In the genomic region with DNA sequence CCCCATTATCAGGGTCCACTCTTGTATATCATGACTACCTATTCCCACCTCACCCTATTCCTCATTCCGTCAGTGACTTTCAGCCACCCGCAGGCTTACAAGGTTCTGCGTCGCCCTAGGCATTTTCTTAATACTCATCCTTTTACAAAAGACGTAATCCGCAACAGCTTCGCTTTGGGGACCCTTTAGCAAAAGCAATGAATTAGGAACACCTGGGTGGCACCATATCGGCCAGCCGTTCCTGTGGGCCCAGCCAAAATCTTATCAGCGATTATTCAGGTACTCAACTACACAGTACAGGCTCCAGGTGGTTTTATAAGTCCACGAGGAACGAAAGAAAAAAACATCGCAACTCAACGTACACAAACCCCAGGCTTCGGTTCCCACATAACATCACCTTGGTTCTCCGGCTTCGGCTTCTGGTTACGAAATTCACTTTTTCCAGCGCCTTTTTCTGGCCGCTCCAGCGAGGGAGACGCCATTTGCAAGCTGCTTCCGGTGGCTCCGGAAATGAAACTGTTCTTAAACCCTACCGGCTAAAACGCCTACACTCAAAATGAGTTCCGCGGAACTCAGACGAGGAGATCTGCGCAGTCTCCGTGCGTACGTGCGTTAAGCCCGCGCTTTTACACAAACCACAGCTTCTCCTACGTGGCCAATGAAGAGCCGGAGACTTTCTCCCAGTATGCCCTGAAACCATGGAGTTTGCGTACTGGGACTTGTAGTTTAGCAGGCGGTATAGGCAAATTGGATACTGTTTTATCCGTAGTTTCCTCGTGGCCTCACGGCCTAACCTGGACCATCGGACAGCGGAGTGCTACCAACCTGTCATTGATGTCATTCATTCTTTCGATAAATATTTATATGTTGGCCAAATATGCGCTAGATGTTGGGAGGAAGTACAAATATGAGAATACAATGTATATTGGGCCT, we compare ENCODE assay signal across 8 cellular contexts. TPM values are rescaled to one million over a fixed set of nuclear protein-coding genes. Genes with fewer than 3 reads are reported as not detected.
DNase-seq lines count a peak whose midpoint lies in the region; ATAC-seq, FAIRE-seq and TF ChIP-seq lines count a peak whose summit lies in the region.

A gene (minus strand): TSS at position 494 of the 933 bp plus-strand sequence. CDS start 12 bp downstream, at position 482.

- in situ Hi-C loops in HepG2 (cut with HindIII; ENCODE audit: extremely low pct_ligation_motif_present, low pct_unique_long_range_greater_than_20kb), result loop anchor here (5.0 to 10.0 kb wide), 2 partner anchors 521 to 833 kb away; a partner anchor contains a TSS

- peak within 1 kb of the TSS; percentile 79 for H3K4me2 ChIP-seq in HepG2 (ENCODE audit: low read depth, low read length)

- CTCF ChIA-PET in activated CD4-positive, alpha-beta memory T cell treated with anti-CD3 and anti-CD28 coated beads for 36 hours (lab: Charles Lee), result interaction anchor here (1.4 to 1.7 kb wide), 3 partner anchors 26 to 528 kb away, joined by 3 to 21 read pairs (median 8); a partner anchor contains a TSS
- CTCF ChIA-PET in HepG2 (lab: Yijun Ruan, JAX; ENCODE audit: low intra/inter-chr PET ratio, low total read pairs), result no interaction called here

- POLR2A ChIA-PET in activated CD4-positive, alpha-beta memory T cell treated with anti-CD3 and anti-CD28 coated beads for 36 hours (lab: Charles Lee), result interaction anchor here (0.7 to 2.0 kb wide), 10 partner anchors 22 to 571 kb away, joined by 3 to 15 read pairs (median 4); a partner anchor contains a TSS
- POLR2A ChIA-PET in HepG2 (lab: Yijun Ruan, JAX), result interaction anchor here (0.8 to 1.8 kb wide), 7 partner anchors 16 to 836 kb away, joined by 3 to 11 read pairs (median 3); a partner anchor contains a TSS

- ATAC-seq in GM19438 (IDR thresholded peaks at IDR 0.05; ENCODE audit: low read depth, unreplicated experiment) (peak; percentile 99), HG03575 (IDR thresholded peaks at IDR 0.05; ENCODE audit: extremely low read depth, insufficient number of reproducible peaks, low FRiP score, unreplicated experiment) (peak; percentile 90), HepG2 (peak; percentile 100)

- H4K20me1 ChIP-seq in HepG2 (ENCODE audit: insufficient read depth, low read length), result no peaks in the 10 kb centered on the region

- peak within 1 kb of the TSS; percentile 97 to 98 for H3K4me3 Mint-ChIP-seq in CD14-positive monocyte
- H3K4me3 Mint-ChIP-seq in activated CD4-positive, alpha-beta memory T cell treated with anti-CD3 and anti-CD28 coated beads for 36 hours, result peak within 1 kb of the TSS; percentile 99

- peak; percentile 46 to 88; a peak in 3 of 4 replicates for TF ChIP-seq POLR2A in HepG2 (IDR thresholded peaks at IDR 0.05; ENCODE audit: insufficient read depth in 1 of 2, low read depth in 2 of 2, low read length in 2 of 2)

- WGBS in HepG2 (ENCODE audit: low lambda C conversion rate), result 5% methylated on average over 46 of the region's 47 CpGs

- TF ChIP-seq CTCF in CD14-positive monocyte (IDR thresholded peaks at IDR 0.05) (no peak), HepG2 (CRISPR knock-in tag; IDR thresholded peaks at IDR 0.05) (peak; percentile 24; the same call in 1 of the 2 replicates)

- no peaks in the 10 kb centered on the region; a peak in 2 of 5 replicates for H3K27me3 ChIP-seq in HepG2 (ENCODE audit: control insufficient read depth in 1 of 2, insufficient read depth in 2 of 2, low read length in 2 of 2)

- no peaks in the 10 kb centered on the region for H3K9me3 ChIP-seq in HepG2 (ENCODE audit: low read length)

- peaks cover 42% of the 10 kb centered on the region for H3K79me2 ChIP-seq in HepG2 (ENCODE audit: insufficient read depth, low read length)

- peaks cover 4 to 15% of the 10 kb centered on the region in 2 donors for H3K36me3 Mint-ChIP-seq in CD14-positive monocyte
- peaks cover 19% of the 10 kb centered on the region for H3K36me3 Mint-ChIP-seq in activated CD4-positive, alpha-beta memory T cell treated with anti-CD3 and anti-CD28 coated beads for 36 hours

- peaks cover 0 to 3% (median 0%) of the 10 kb centered on the region in 7 donors for H3K9me3 Mint-ChIP-seq in CD14-positive monocyte
- H3K9me3 Mint-ChIP-seq in activated CD4-positive, alpha-beta memory T cell treated with anti-CD3 and anti-CD28 coated beads for 36 hours, result no peaks in the 10 kb centered on the region

- BruUV-seq in HepG2 (replicated peaks; lab: Mats Ljungman, UMichigan), result no TSS peak

- TF ChIP-seq EP300 in HepG2 (IDR thresholded peaks at IDR 0.05; ENCODE audit: low read depth in 2 of 2, low read length in 2 of 2) (no peak), HepG2 (CRISPR knock-in tag; IDR thresholded peaks at IDR 0.05; ENCODE audit: borderline replicate concordance) (no peak; the same call in 1 of the 2 replicates)

- peak within 1 kb of the TSS; percentile 93 to 98 (median 98) for H3K27ac Mint-ChIP-seq in CD14-positive monocyte
- H3K27ac Mint-ChIP-seq in activated CD4-positive, alpha-beta memory T cell treated with anti-CD3 and anti-CD28 coated beads for 36 hours, result peak within 1 kb of the TSS; percentile 98

- DNase-seq in CD14-positive monocyte (ENCODE audit: low spot score), result peak; percentile 91
- peak; percentile 94 for DNase-seq in NCI-H82 treated with DMSO at 0.1 percent for 48 hours (lab: John Stamatoyannopoulos, UW; ENCODE audit: unreplicated experiment)
- peak; percentile 95 for DNase-seq in activated CD4-positive, alpha-beta memory T cell treated with anti-CD3 and anti-CD28 coated beads for 36 hours
- DNase-seq in dermis microvascular lymphatic vessel endothelial cell (ENCODE audit: low read depth in 2 of 2), result peak; percentile 98
- peak; percentile 98 for DNase-seq in HepG2 (ENCODE audit: low spot score)
- peak; percentile 81 for DNase-seq in stimulated activated CD4-positive, alpha-beta T cell treated with anti-CD3 and anti-CD28 coated beads, Interleukin-4, amount 100 ng/mL, for 1 hour

- peak within 1 kb of the TSS; percentile 80 to 89 (median 88) for H3K4me3 ChIP-seq in HepG2 (replicated peaks in 1 of 3; ENCODE audit: insufficient read depth in 1 of 3, low read depth in 2 of 3, low read length in 3 of 3)

- peak; percentile 97 for FAIRE-seq in HepG2 (lab: Jason Lieb, UNC)

- H3K27ac ChIP-seq in HepG2 (ENCODE audit: extremely low read length, insufficient read depth, low read length), result peak within 1 kb of the TSS; percentile 68

- H3K27me3 Mint-ChIP-seq in CD14-positive monocyte (ENCODE audit: low read depth in 3 of 3), result peaks cover 0 to 2% (median 0%) of the 10 kb centered on the region in 3 donors
- H3K27me3 Mint-ChIP-seq in activated CD4-positive, alpha-beta memory T cell treated with anti-CD3 and anti-CD28 coated beads for 36 hours, result no peaks in the 10 kb centered on the region

- peak within 1 kb of the TSS; percentile 98 for H2AFZ ChIP-seq in HepG2 (ENCODE audit: low read length)

- H3K4me1 ChIP-seq in HepG2 (ENCODE audit: insufficient read depth, low read length), result peaks cover 36% of the 10 kb centered on the region

- TF ChIP-seq RAD21 in HepG2 (CRISPR knock-in tag; IDR thresholded peaks at IDR 0.05), result peak; percentile 59

- intact Hi-C loops in CD14-positive monocyte (cut with micrococcal nuclease), result no loop called here
- intact Hi-C loops in activated CD4-positive, alpha-beta memory T cell treated with anti-CD3 and anti-CD28 coated beads for 36 hours (cut with micrococcal nuclease), result loop anchor here (1.0 to 5.0 kb wide), 13 partner anchors 22 to 1047 kb away; a partner anchor contains a TSS
- intact Hi-C loops in HepG2 (cut with micrococcal nuclease; ENCODE audit: unreplicated experiment), result loop anchor here (1.0 kb wide), 1 partner anchor 520 kb away; a partner anchor contains a TSS

- H3K4me1 Mint-ChIP-seq in CD14-positive monocyte, result peaks cover 18% of the 10 kb centered on the region
- H3K4me1 Mint-ChIP-seq in activated CD4-positive, alpha-beta memory T cell treated with anti-CD3 and anti-CD28 coated beads for 36 hours (ENCODE audit: low read depth), result peaks cover 31% of the 10 kb centered on the region

- H3K9ac ChIP-seq in HepG2 (ENCODE audit: insufficient read depth, low read depth, low read length), result peak within 1 kb of the TSS; percentile 84

- H3K36me3 ChIP-seq in HepG2 (replicated peaks in 1 of 2; ENCODE audit: control insufficient read depth in 1 of 2, insufficient read depth in 2 of 2, low read length in 2 of 2), result no peaks in the 10 kb centered on the region; a peak in 3 of 5 replicates

TF ChIP-seq in HepG2, 621 proteins besides CTCF, POLR2A, EP300 and RAD21 (continues in another document):
- TF ChIP-seq HIVEP1 (CRISPR knock-in tag; IDR thresholded peaks at IDR 0.05), result peak; percentile 67; the same call in 1 of the 2 replicates

RNA-seq across cellular contexts. Expression of the gene that starts here (rescaled TPM):
- polyA plus RNA-seq in CD14-positive monocyte (10 to 100 TPM in 1 of 2 donors, 1 to 10 TPM in 1; 9.0 to 14.4 TPM), HepG2 (2011; rRNA removed) (12.4 and 19.3 TPM in 2 replicates)
- total RNA-seq in activated CD4-positive, alpha-beta memory T cell treated with anti-CD3 and anti-CD28 coated beads for 36 hours, result 100 to 1,000 TPM in 1 of 2 experiments, 10 to 100 TPM in 1; 96.6 to 106 TPM
- total RNA-seq in dermis microvascular lymphatic vessel endothelial cell (19.1 and 19.3 TPM in 2 replicates), HepG2 (2016; rRNA removed; fragmentation: Illumina TruSeq; extraction: Trizol) (103 and 161 TPM in 2 replicates)
- total RNA-seq in HepG2 (2016; cell fraction: cytosol; rRNA removed; fragmentation: Illumina TruSeq; extraction: Trizol; ENCODE audit: low read depth), result 8.5 and 10.4 TPM in 2 replicates
- total RNA-seq in HepG2 (2016; cell fraction: insoluble cytoplasmic fraction; rRNA removed; fragmentation: Illumina TruSeq; extraction: Trizol), result 98.7 and 161 TPM in 2 replicates
- total RNA-seq in HepG2 (2016; cell fraction: membrane; rRNA removed; fragmentation: Illumina TruSeq; extraction: Trizol), result 15.5 and 22.5 TPM in 2 replicates
- 70.4 and 75.4 TPM in 2 replicates for total RNA-seq in HepG2 (2016; cell fraction: nucleus; rRNA removed; fragmentation: Illumina TruSeq; extraction: Trizol)
- 6.2 and 9.4 TPM in 2 replicates for polyA plus RNA-seq in HepG2 (2011; cell fraction: cytosol; rRNA removed)
- polyA plus RNA-seq in HepG2 (2011; cell fraction: nucleus; rRNA removed), result 12.0 and 14.6 TPM in 2 replicates
- polyA plus RNA-seq in HepG2 (2012), result 27.2 and 40.7 TPM in 2 replicates
- 2.2 and 3.6 TPM in 2 replicates for polyA plus RNA-seq in HepG2 (2016; cell fraction: cytosol; fragmentation: Illumina TruSeq; extraction: Trizol; ENCODE audit: low read depth)
- 112 and 126 TPM in 2 replicates for polyA plus RNA-seq in HepG2 (2016; cell fraction: insoluble cytoplasmic fraction; fragmentation: Illumina TruSeq; extraction: Trizol; ENCODE audit: low read depth)
- 5.4 and 6.5 TPM in 2 replicates for polyA plus RNA-seq in HepG2 (2016; cell fraction: membrane; fragmentation: Illumina TruSeq; extraction: Trizol; ENCODE audit: low read depth)
- polyA plus RNA-seq in HepG2 (2016; cell fraction: nucleus; fragmentation: Illumina TruSeq; extraction: Trizol; ENCODE audit: insufficient read depth, low read depth), result 71.8 and 72.7 TPM in 2 replicates
- 5.2 and 9.7 TPM in 2 replicates for polyA minus RNA-seq in HepG2 (2011; rRNA and poly(A)+ RNA removed; ENCODE audit: low replicate concordance)
- 12.0 and 21.5 TPM in 2 replicates for polyA minus RNA-seq in HepG2 (2011; cell fraction: cytosol; rRNA and poly(A)+ RNA removed)
- polyA minus RNA-seq in HepG2 (2011; cell fraction: nucleus; rRNA and poly(A)+ RNA removed), result 83.9 and 96.6 TPM in 2 replicates

Comparison
In these comparisons a context has a peak if more than half of its experiments do, and no peak if none do; other contexts are left out.
1. Peak in every context shown above with its lines: DNase-seq, ATAC-seq, H3K4me3 ChIP-seq and H3K27ac ChIP-seq.
2. intact Hi-C loops: an anchor here in activated CD4-positive, alpha-beta memory T cell treated with anti-CD3 and anti-CD28 coated beads for 36 hours (1.0 to 5.0 kb wide) and HepG2 (1.0 kb wide); none called in CD14-positive monocyte.